ENCODE assay signal across 27 cellular contexts in genomic region chr1:28196330-28196729, GRCh38. TPM values are rescaled to one million over a fixed set of nuclear protein-coding genes. Genes with fewer than 3 reads are reported as not detected.
A peak's percentile ranks its signal among the peaks of the same experiment; 100 is the strongest.
DNase-seq lines count a peak whose midpoint lies in the region; ATAC-seq, FAIRE-seq and TF ChIP-seq lines count a peak whose summit lies in the region.
"Had no signal": no experiment of that assay in that cellular context is flagged by ENCODE, and none has a peak within 500 bp of the region (broad histone marks: within the 10 kb centered on the region; RNA-seq: fewer than 3 reads in every experiment).

No MANE protein-coding gene starts in this region.

- ATAC-seq in left lobe of liver (no peak), upper lobe of right lung (no peak), heart left ventricle (no peak)
- ATAC-seq: activated CD4-positive, alpha-beta T cell treated with anti-CD3 and anti-CD28 coated beads for 36 hours; CD8-positive, alpha-beta T cell; naive thymus-derived CD4-positive, alpha-beta T cell had no signal

- H3K4me3 Mint-ChIP-seq in MCF 10A (ENCODE audit: unreplicated experiment): no peak overlapping the region
- no peak overlapping the region for H3K4me3 Mint-ChIP-seq in dendritic cell treated with granulocyte-macrophage colony-stimulating factor and Interleukin-4, amounts not matched to agents 40 ng/mL and 50 ng/mL, for 4 days
- H3K4me3 Mint-ChIP-seq: activated CD4-positive, alpha-beta T cell treated with anti-CD3 and anti-CD28 coated beads for 36 hours; activated naive CD4-positive, alpha-beta T cell treated with anti-CD3 and anti-CD28 coated beads for 36 hours; CD8-positive, alpha-beta T cell had no signal

- no peaks in the 10 kb centered on the region for H3K9me3 Mint-ChIP-seq in MCF 10A (ENCODE audit: unreplicated experiment)
- no peaks in the 10 kb centered on the region for H3K9me3 Mint-ChIP-seq in dendritic cell treated with granulocyte-macrophage colony-stimulating factor and Interleukin-4, amounts not matched to agents 40 ng/mL and 50 ng/mL, for 4 days

- CTCF ChIA-PET in MCF 10A (lab: Yijun Ruan, JAX): interaction anchor here (0.7 to 7.6 kb wide), 6 partner anchors 9 to 471 kb away, joined by 4 to 47 read pairs (median 4); partner anchors contain the start of gene EYA3

- no peaks in the 10 kb centered on the region for H3K9me3 ChIP-seq in breast epithelium
- H3K9me3 ChIP-seq in upper lobe of right lung: no peaks in the 10 kb centered on the region
- no peaks in the 10 kb centered on the region for H3K9me3 ChIP-seq in heart left ventricle
- no peaks in the 10 kb centered on the region for H3K9me3 ChIP-seq in right atrium auricular region
- H3K9me3 ChIP-seq: HAP-1, left lung, MG63, pancreas had no signal

- H3K4me1 ChIP-seq in breast epithelium (no peaks in the 10 kb centered on the region), upper lobe of right lung (peaks cover 5% of the 10 kb centered on the region), heart left ventricle (peaks cover 0 to 35% (median 4%) of the 10 kb centered on the region in 12 donors), right atrium auricular region (no peaks in the 10 kb centered on the region)
- H3K4me1 ChIP-seq: HAP-1, pancreas had no signal

- H3K36me3 Mint-ChIP-seq in MCF 10A (ENCODE audit: insufficient read depth, unreplicated experiment): peaks cover 21% of the 10 kb centered on the region
- H3K36me3 Mint-ChIP-seq in dendritic cell treated with granulocyte-macrophage colony-stimulating factor and Interleukin-4, amounts not matched to agents 40 ng/mL and 50 ng/mL, for 4 days (ENCODE audit: low read depth): peaks cover 49% of the 10 kb centered on the region

- intact Hi-C loops in breast epithelium (cut with DNase I; ENCODE audit: low total_unique reads): no loop called here
- intact Hi-C loops in MCF 10A (cut with micrococcal nuclease): no loop called here
- intact Hi-C loops in dendritic cell treated with granulocyte-macrophage colony-stimulating factor and Interleukin-4, amounts not matched to agents 40 ng/mL and 50 ng/mL, for 4 days (cut with micrococcal nuclease): loop anchor here (10.0 kb wide), 1 partner anchor 362 kb away; the partner anchor contains the start of gene PPP1R8
- intact Hi-C loops in upper lobe of right lung (cut with DNase I): no loop called here
- intact Hi-C loops in heart left ventricle (cut with DNase I): loop anchor here in 1 of 10 donors (10.0 kb wide), 1 partner anchor 332 kb away; no protein-coding TSS in a partner anchor

- no peaks in the 10 kb centered on the region for H3K27me3 Mint-ChIP-seq in MCF 10A (ENCODE audit: insufficient read depth, unreplicated experiment)
- H3K27me3 Mint-ChIP-seq in dendritic cell treated with granulocyte-macrophage colony-stimulating factor and Interleukin-4, amounts not matched to agents 40 ng/mL and 50 ng/mL, for 4 days: no peaks in the 10 kb centered on the region
- H3K27me3 Mint-ChIP-seq: activated CD4-positive, alpha-beta T cell treated with anti-CD3 and anti-CD28 coated beads for 36 hours had no signal

- H3K36me3 ChIP-seq in breast epithelium (no peaks in the 10 kb centered on the region), upper lobe of right lung (peaks cover 30% of the 10 kb centered on the region), heart left ventricle (peaks cover 5 to 36% (median 34%) of the 10 kb centered on the region in 9 donors), right atrium auricular region (peaks cover 31% of the 10 kb centered on the region)

- TF ChIP-seq POLR2A in breast epithelium (IDR thresholded peaks at IDR 0.05) (no peak), heart left ventricle (IDR thresholded peaks at IDR 0.05) (no peak)

- WGBS in heart left ventricle, 4 donors: 72 to 92% (median 82%) methylated on average over 3 of the region's 3 CpGs

- no TSS peak for BruUV-seq in MCF 10A (replicated peaks; lab: Mats Ljungman, UMichigan)

- FAIRE-seq in GM19239 (lab: Jason Lieb, UNC): no peak
- FAIRE-seq: A204.1, colon, pancreas had no signal

- DNase-seq in breast epithelium (ENCODE audit: low spot score in 2 of 2): no peak
- no peak for DNase-seq in MCF 10A (ENCODE audit: unreplicated experiment)
- DNase-seq in left lobe of liver (ENCODE audit: low spot score): peak; percentile 21
- DNase-seq in upper lobe of right lung: peak; percentile 27
- no peak for DNase-seq in GM19239 (ENCODE audit: insufficient read length, low spot score)
- no peak for DNase-seq in heart left ventricle
- no peak for DNase-seq in right atrium auricular region (ENCODE audit: low spot score)
- DNase-seq: amniotic stem cell; CD8-positive, alpha-beta T cell; DMS 273 treated with DMSO at 0.1 percent for 48 hours; effector CD8-positive, alpha-beta T cell; erythroblast; left lung; midbrain; naive thymus-derived CD4-positive, alpha-beta T cell; NCI-H1417; NCI-H446; pancreas; stimulated activated CD4-positive, alpha-beta T cell treated with anti-CD3 and anti-CD28 coated beads, Interleukin-1b, Interleukin-23, amount 100 ng/mL, for 48 hours had no signal

- POLR2A ChIA-PET in MCF 10A (lab: Yijun Ruan, JAX): interaction anchor here (1.0 to 2.6 kb wide), 6 partner anchors 13 to 131 kb away, joined by 4 to 11 read pairs (median 5); partner anchors contain the start of genes ATP5IF1 and EYA3

- peak overlapping the region; percentile 32 to 37 for H3K27ac ChIP-seq in breast epithelium
- no peak overlapping the region for H3K27ac ChIP-seq in upper lobe of right lung
- H3K27ac ChIP-seq in heart left ventricle: no peak overlapping the region
- H3K27ac ChIP-seq in right atrium auricular region: no peak overlapping the region
- H3K27ac ChIP-seq: pancreas had no signal

- H3K27me3 ChIP-seq in breast epithelium (no peaks in the 10 kb centered on the region), upper lobe of right lung (no peaks in the 10 kb centered on the region), heart left ventricle (no peaks in the 10 kb centered on the region), right atrium auricular region (no peaks in the 10 kb centered on the region)
- H3K27me3 ChIP-seq: left lung, MG63, pancreas had no signal

- H3K4me3 ChIP-seq in breast epithelium: no peak overlapping the region
- H3K4me3 ChIP-seq in upper lobe of right lung: no peak overlapping the region
- H3K4me3 ChIP-seq in heart left ventricle: no peak overlapping the region
- no peak overlapping the region for H3K4me3 ChIP-seq in right atrium auricular region
- H3K4me3 ChIP-seq: HAP-1, left lung, MG63, pancreas, smooth muscle cell had no signal

- peaks cover 23% of the 10 kb centered on the region for H3K4me1 Mint-ChIP-seq in MCF 10A (ENCODE audit: insufficient read depth, unreplicated experiment)
- H3K4me1 Mint-ChIP-seq in dendritic cell treated with granulocyte-macrophage colony-stimulating factor and Interleukin-4, amounts not matched to agents 40 ng/mL and 50 ng/mL, for 4 days (ENCODE audit: low read depth): peaks cover 34% of the 10 kb centered on the region

- no peak for TF ChIP-seq CTCF in breast epithelium (IDR thresholded peaks at IDR 0.05)
- no peak for TF ChIP-seq CTCF in MCF 10A (IDR thresholded peaks at IDR 0.05; ENCODE audit: unreplicated experiment)
- no peak for TF ChIP-seq CTCF in upper lobe of right lung (IDR thresholded peaks at IDR 0.05)
- no peak for TF ChIP-seq CTCF in heart left ventricle (IDR thresholded peaks at IDR 0.05)
- no peak for TF ChIP-seq CTCF in right atrium auricular region (IDR thresholded peaks at IDR 0.05)

- H3K27ac Mint-ChIP-seq in MCF 10A (ENCODE audit: low read depth, unreplicated experiment): no peak overlapping the region
- peak overlapping the region; percentile 33 for H3K27ac Mint-ChIP-seq in dendritic cell treated with granulocyte-macrophage colony-stimulating factor and Interleukin-4, amounts not matched to agents 40 ng/mL and 50 ng/mL, for 4 days
- H3K27ac Mint-ChIP-seq: activated CD4-positive, alpha-beta T cell treated with anti-CD3 and anti-CD28 coated beads for 36 hours; activated naive CD4-positive, alpha-beta T cell treated with anti-CD3 and anti-CD28 coated beads for 36 hours had no signal

RNA-seq across cellular contexts. Expression of gene PTAFR, which starts 19.8 kb away (rescaled TPM):
- total RNA-seq in breast epithelium: 1 to 10 TPM; 5.6 to 8.3 (median 6.2) TPM
- total RNA-seq in MCF 10A (2022): 1.6 and 1.8 TPM in 2 replicates
- 0.70 TPM for total RNA-seq in left lobe of liver
- 31.6 TPM for total RNA-seq in upper lobe of right lung
- total RNA-seq in heart left ventricle: 10 to 100 TPM in 2 of 9 donors, 1 to 10 TPM in 7; 1.5 to 23.5 (median 2.2) TPM
- 1 to 10 TPM in 1 of 2 donors, under 1 TPM in 1; 0.42 to 2.1 TPM for polyA plus RNA-seq in heart left ventricle
- 1 to 10 TPM; 1.3 to 4.6 TPM for total RNA-seq in right atrium auricular region

RNA-seq across cellular contexts. Expression of gene DNAJC8, which starts 36.5 kb away (rescaled TPM):
- 10 to 100 TPM; 67.8 to 76.4 (median 75.4) TPM for total RNA-seq in breast epithelium
- 59.6 and 60.0 TPM in 2 replicates for total RNA-seq in MCF 10A (2022)
- 23.6 TPM for total RNA-seq in left lobe of liver
- 65.4 TPM for total RNA-seq in upper lobe of right lung
- total RNA-seq in heart left ventricle: 10 to 100 TPM; 47.1 to 66.9 (median 58.4) TPM
- 10 to 100 TPM; 53.8 to 84.9 TPM for polyA plus RNA-seq in heart left ventricle
- 10 to 100 TPM; 45.8 to 55.3 TPM for total RNA-seq in right atrium auricular region

RNA-seq across cellular contexts. Expression of gene ATP5IF1, which starts 39.6 kb away (rescaled TPM):
- total RNA-seq in breast epithelium: 100 to 1,000 TPM; 137 to 147 (median 138) TPM
- total RNA-seq in MCF 10A (2022): 214 and 232 TPM in 2 replicates
- total RNA-seq in left lobe of liver: 128 TPM
- 87.2 TPM for total RNA-seq in upper lobe of right lung
- total RNA-seq in heart left ventricle: 100 to 1,000 TPM; 209 to 865 (median 423) TPM
- 1,000 to 10,000 TPM in 1 of 2 donors, 100 to 1,000 TPM in 1; 286 to 3,101 TPM for polyA plus RNA-seq in heart left ventricle
- 100 to 1,000 TPM; 472 to 881 TPM for total RNA-seq in right atrium auricular region

Comparison
In these comparisons a context has a peak if more than half of its experiments do, and no peak if none do; other contexts are left out.
1. DNase-seq: peak in left lobe of liver (single experiment) and upper lobe of right lung (single experiment); none in breast epithelium (0 of 2), MCF 10A (single experiment), GM19239 (single experiment), heart left ventricle (0 of 5) and right atrium auricular region (single experiment).
2. H3K27ac ChIP-seq: peak in breast epithelium (2 of 2); none in upper lobe of right lung (single experiment), heart left ventricle (0 of 12) and right atrium auricular region (0 of 2).